ENCODE assay signal across 3 cellular contexts in the genomic region with DNA sequence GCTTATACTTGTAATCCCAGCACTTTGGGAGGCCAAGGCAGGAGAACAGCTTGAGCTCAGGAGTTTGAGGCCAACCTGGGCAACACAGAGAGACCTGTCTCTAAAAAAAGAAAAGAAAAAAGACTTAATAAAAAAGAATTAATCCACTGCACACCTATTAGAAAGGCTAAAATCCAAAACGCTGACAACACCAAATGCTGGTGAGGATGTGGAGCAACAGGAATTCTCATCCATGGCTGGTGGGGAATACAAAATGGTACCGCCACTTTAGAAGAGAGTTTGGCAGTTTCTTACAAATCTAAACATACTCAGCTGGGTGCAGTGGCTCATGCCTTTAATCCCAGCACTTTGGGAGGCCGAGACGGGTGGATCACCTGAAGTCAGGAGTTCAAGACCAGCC.
DNase-seq lines count a peak whose midpoint lies in the region; ATAC-seq, FAIRE-seq and TF ChIP-seq lines count a peak whose summit lies in the region.
"Not testable (repeated sequence)": the region's sequence is repeated elsewhere in the genome, so short reads cannot be mapped to it uniquely, and the experiment has no call there.

No MANE protein-coding gene starts in this region.

- not testable (repeated sequence) for H2BK15ac ChIP-seq in IMR-90 (ENCODE audit: low read depth, low read length)

- not testable (repeated sequence) for H3K14ac ChIP-seq in IMR-90 (replicated peaks; ENCODE audit: low read depth, low read length)

- POLR2A ChIA-PET in IMR-90 (lab: Charles Lee; ENCODE audit: unreplicated experiment); endothelial cell of umbilical vein (lab: Charles Lee): not testable (repeated sequence)
- POLR2A ChIA-PET in K562 (lab: Yijun Ruan, JAX), result interaction anchor here (0.6 kb wide), 1 partner anchor 25 kb away, joined by 4 read pairs; no protein-coding TSS in a partner anchor

- 100% methylated on average over 2 of the region's 4 CpGs; no CpG with 5 or more reads in 1 of the 2 experiments for WGBS in IMR-90 (ENCODE audit: extremely low coverage in 2 of 2, insufficient read length in 1 of 2), 2 experiments
- WGBS in K562 (ENCODE audit: insufficient coverage, low coverage, missing lambda C conversion rate), result 79% methylated on average over 4 of the region's 4 CpGs

- not testable (repeated sequence) for H3K27me3 ChIP-seq in IMR-90 (ENCODE audit: control insufficient read depth, insufficient read depth, low read length); K562 (ENCODE audit: control insufficient read depth in 2 of 2, insufficient read depth in 2 of 2, low read length in 2 of 2); endothelial cell of umbilical vein (ENCODE audit: control insufficient read depth in 2 of 2, insufficient read depth in 2 of 2, low read length in 2 of 2)

- H2AK5ac ChIP-seq in IMR-90 (ENCODE audit: low read depth, low read length), result not testable (repeated sequence)

- not testable (repeated sequence) for H3K23ac ChIP-seq in IMR-90 (ENCODE audit: low read depth, low read length)

- not testable (repeated sequence) for H4K5ac ChIP-seq in IMR-90 (ENCODE audit: low read depth, low read length)

- not testable (repeated sequence) for H3K56ac ChIP-seq in IMR-90 (ENCODE audit: extremely low read depth, insufficient read depth, low read length)

- H3K4me1 ChIP-seq in IMR-90 (ENCODE audit: control insufficient read depth, insufficient read depth, low read length), result peaks cover 12% of the 10 kb centered on the region
- H3K4me1 ChIP-seq in K562 (replicated peaks in 1 of 2; ENCODE audit: control insufficient read depth in 2 of 2, insufficient read depth in 2 of 2, low read length in 2 of 2), result peaks cover 12 to 42% of the 10 kb centered on the region in 2 experiments; a peak in 4 of 5 replicates
- H3K4me1 ChIP-seq in endothelial cell of umbilical vein (ENCODE audit: control insufficient read depth, extremely low read depth, insufficient read depth, low read length), result not testable (repeated sequence)

- intact Hi-C loops in IMR-90 (cut with micrococcal nuclease) (loop anchor here (10.0 kb wide), 1 partner anchor 152 kb away; no protein-coding TSS in a partner anchor), K562 (cut with micrococcal nuclease) (loop anchor here (5.0 kb wide), 1 partner anchor 155 kb away; no protein-coding TSS in a partner anchor)
- intact Hi-C loops in endothelial cell of umbilical vein (cut with micrococcal nuclease), result not testable (repeated sequence)

- H3K4me2 ChIP-seq in IMR-90 (ENCODE audit: low read depth, low read length); K562 (ENCODE audit: insufficient read depth, low read length); endothelial cell of umbilical vein (ENCODE audit: insufficient read depth, low read length): not testable (repeated sequence)

- TF ChIP-seq POLR2A in IMR-90 (IDR thresholded peaks at IDR 0.05; ENCODE audit: low read depth, low read length); K562 (conservative IDR thresholded peaks at IDR 0.05); endothelial cell of umbilical vein (IDR thresholded peaks at IDR 0.05; ENCODE audit: low read depth, low read length): not testable (repeated sequence)

- BruUV-seq in IMR-90 (replicated peaks; lab: Mats Ljungman, UMichigan); K562 (replicated peaks; lab: Mats Ljungman, UMichigan); endothelial cell of umbilical vein (replicated peaks; lab: Mats Ljungman, UMichigan): not testable (repeated sequence)

- H2AFZ ChIP-seq in IMR-90 (replicated peaks; ENCODE audit: low read length, poor library complexity); K562 (ENCODE audit: low read depth, low read length); endothelial cell of umbilical vein (ENCODE audit: low read depth, low read length): not testable (repeated sequence)

- not testable (repeated sequence) for ATAC-seq in IMR-90 (ENCODE audit: low read depth); K562

- not testable (repeated sequence) for H3K27ac ChIP-seq in IMR-90 (ENCODE audit: insufficient read depth, low read length); K562 (ENCODE audit: extremely low read depth, low read depth, low read length); endothelial cell of umbilical vein (ENCODE audit: insufficient read depth, low read depth, low read length)

- H2AK9ac ChIP-seq in IMR-90 (replicated peaks; ENCODE audit: low read depth, low read length, poor library complexity), result not testable (repeated sequence)

- H4K8ac ChIP-seq in IMR-90 (ENCODE audit: low read depth in 2 of 2, low read length in 2 of 2), result not testable (repeated sequence)

- FAIRE-seq in K562 (lab: Jason Lieb, UNC), result not testable (repeated sequence)
- FAIRE-seq in endothelial cell of umbilical vein (lab: Jason Lieb, UNC), result peak; percentile 8

- H2BK120ac ChIP-seq in IMR-90 (ENCODE audit: low read depth, low read length), result not testable (repeated sequence)

- TF ChIP-seq EP300 in K562 (IDR thresholded peaks at IDR 0.05; ENCODE audit: low read length), result not testable (repeated sequence)

- dilution Hi-C loops in IMR-90 (cut with HindIII; ENCODE audit: low sequenced_read_pairs, unreplicated experiment), result loop anchor here (25.0 kb wide), 1 partner anchor 305 kb away; no protein-coding TSS in a partner anchor
- dilution Hi-C loops in endothelial cell of umbilical vein (cut with MboI; ENCODE audit: extremely low pct_ligation_motif_present, low sequenced_read_pairs), result loop anchor here (25.0 kb wide), 1 partner anchor 355 kb away; no protein-coding TSS in a partner anchor

- H3K18ac ChIP-seq in IMR-90 (ENCODE audit: low read depth, low read length), result not testable (repeated sequence)

- H3K79me2 ChIP-seq in K562 (ENCODE audit: control insufficient read depth, insufficient read depth, low read length); endothelial cell of umbilical vein (ENCODE audit: control insufficient read depth, insufficient read depth, low read length): not testable (repeated sequence)

- in situ Hi-C loops in IMR-90 (cut with MboI; ENCODE audit: low sequenced_read_pairs); K562 (cut with MboI): not testable (repeated sequence)

- H3K36me3 ChIP-seq in IMR-90 (ENCODE audit: control insufficient read depth, insufficient read depth, low read length); K562 (ENCODE audit: control insufficient read depth, insufficient read depth, low read length); endothelial cell of umbilical vein (ENCODE audit: control insufficient read depth in 2 of 2, extremely low read depth in 1 of 2, insufficient read depth in 2 of 2, low read length in 2 of 2): not testable (repeated sequence)

- not testable (repeated sequence) for TF ChIP-seq RAD21 in IMR-90 (IDR thresholded peaks at IDR 0.05; ENCODE audit: low read length); K562 (CRISPR knock-in tag; conservative IDR thresholded peaks at IDR 0.05 in 1 of 2, IDR thresholded peaks at IDR 0.05 in 1 of 2)

- not testable (repeated sequence) for H4K91ac ChIP-seq in IMR-90 (ENCODE audit: insufficient read depth, low read depth, low read length)

- H3K4ac ChIP-seq in IMR-90 (ENCODE audit: low read depth, low read length), result not testable (repeated sequence)

- CTCF ChIA-PET in IMR-90 (lab: Yijun Ruan, JAX), result interaction anchor here (1.3 kb wide), 1 partner anchor 338 kb away, joined by 3 read pairs; no protein-coding TSS in a partner anchor
- CTCF ChIA-PET in K562 (lab: Yijun Ruan, JAX; ENCODE audit: low intra/inter-chr PET ratio), result not testable (repeated sequence)
- CTCF ChIA-PET in endothelial cell of umbilical vein (lab: Charles Lee), result interaction anchor here (0.9 kb wide), 1 partner anchor 514 kb away, joined by 3 read pairs; no protein-coding TSS in a partner anchor

- peak overlapping the region; percentile 9; the same call in 1 of the 2 replicates for H2BK20ac ChIP-seq in IMR-90 (ENCODE audit: low read depth, low read length)

- DNase-seq in IMR-90; K562 (ENCODE audit: extremely low read depth in 1 of 4, low spot score in 3 of 4); endothelial cell of umbilical vein (ENCODE audit: low read depth, low spot score): not testable (repeated sequence)

- not testable (repeated sequence) for H2BK5ac ChIP-seq in IMR-90 (ENCODE audit: low read depth, low read length, poor library complexity, severe bottlenecking)

- not testable (repeated sequence) for H3K9me1 ChIP-seq in IMR-90 (ENCODE audit: insufficient read depth, low read length); K562 (ENCODE audit: control insufficient read depth, insufficient read depth, low read length); endothelial cell of umbilical vein (replicated peaks; ENCODE audit: control insufficient read depth, extremely low read depth, insufficient read depth, low read length)

- H3K9ac ChIP-seq in IMR-90 (ENCODE audit: low read depth, low read length); K562 (ENCODE audit: insufficient read depth in 1 of 2, low read depth in 2 of 2, low read length in 2 of 2); endothelial cell of umbilical vein (replicated peaks; ENCODE audit: extremely low read depth, insufficient read depth, low read length): not testable (repeated sequence)

- H3K9me3 ChIP-seq in IMR-90 (ENCODE audit: control insufficient read depth, insufficient read depth, low read length); K562 (replicated peaks; ENCODE audit: control insufficient read depth, insufficient read depth, low read depth, low read length); endothelial cell of umbilical vein (replicated peaks; ENCODE audit: control insufficient read depth, insufficient read depth, low read length): not testable (repeated sequence)

- not testable (repeated sequence) for H4K20me1 ChIP-seq in IMR-90 (ENCODE audit: insufficient read depth, low read length); K562 (replicated peaks; ENCODE audit: control insufficient read depth, insufficient read depth, low read length); endothelial cell of umbilical vein (replicated peaks; ENCODE audit: control insufficient read depth, extremely low read depth, insufficient read depth, low read length)

- not testable (repeated sequence) for H3K4me3 ChIP-seq in IMR-90 (ENCODE audit: insufficient read depth, low read depth, low read length); K562; endothelial cell of umbilical vein (replicated peaks in 1 of 3; ENCODE audit: insufficient read depth in 1 of 3, low read depth in 1 of 3, low read length in 3 of 3)

- TF ChIP-seq CTCF in IMR-90 (conservative IDR thresholded peaks at IDR 0.05; ENCODE audit: low read depth, low read length); K562 (IDR thresholded peaks at IDR 0.05 in 2 of 3, conservative IDR thresholded peaks at IDR 0.05 in 1 of 3; ENCODE audit: insufficient read depth in 2 of 3, low read depth in 1 of 3, low read length in 3 of 3); endothelial cell of umbilical vein (IDR thresholded peaks at IDR 0.05; ENCODE audit: extremely low read depth in 1 of 2, insufficient read depth in 1 of 2, low read depth in 1 of 2, low read length in 2 of 2): not testable (repeated sequence)

- not testable (repeated sequence) for H3K79me1 ChIP-seq in IMR-90 (ENCODE audit: low read depth in 1 of 2, low read length in 2 of 2)
